8 cellular contexts compared by ENCODE assay signal in the genomic region with DNA sequence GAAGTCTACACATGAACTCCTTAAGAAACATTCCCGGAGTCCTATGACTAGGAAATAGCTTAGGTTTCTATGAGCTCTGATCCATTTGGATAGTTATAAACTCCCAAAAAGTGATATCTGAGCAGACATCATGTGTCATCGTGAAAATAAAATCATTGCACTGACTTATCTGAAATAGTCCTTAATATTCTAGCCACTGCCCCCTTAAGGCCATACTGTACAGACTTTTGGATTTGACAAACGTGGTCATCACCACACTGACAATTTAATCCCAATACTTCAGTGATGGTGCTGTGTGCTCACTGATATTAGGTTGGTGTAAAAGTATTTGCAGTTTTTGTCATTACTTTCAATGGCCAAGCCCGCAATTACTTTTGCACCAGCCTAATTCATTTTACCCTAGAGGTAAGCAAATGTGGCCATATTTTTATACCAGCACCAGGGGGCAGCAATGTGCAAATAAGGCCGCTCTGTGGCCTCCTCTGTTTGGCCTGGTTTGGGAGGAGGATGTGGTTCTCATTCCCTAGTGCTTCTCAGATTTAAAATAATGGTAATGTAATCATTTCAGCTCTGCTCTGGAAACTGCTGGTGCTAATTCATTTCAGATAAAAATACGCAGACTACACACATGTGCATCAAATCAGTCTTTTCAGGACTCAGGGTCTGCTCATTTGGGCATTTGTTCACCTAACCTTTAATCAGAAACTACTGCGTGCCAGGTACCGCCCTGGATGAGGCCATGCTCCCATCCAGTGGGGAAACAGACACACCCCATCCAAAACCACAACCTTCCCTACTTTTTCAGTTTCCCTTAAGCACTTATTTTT.
A peak's percentile ranks its signal among the peaks of the same experiment; 100 is the strongest.
DNase-seq lines count a peak whose midpoint lies in the region; ATAC-seq and TF ChIP-seq lines count a peak whose summit lies in the region.

No MANE protein-coding gene starts in this region.

- H3K4me3 ChIP-seq in foreskin fibroblast (ENCODE audit: low read depth in 1 of 2, low read length in 2 of 2) (no peak overlapping the region), thoracic aorta (no peak overlapping the region)

- H3K27ac ChIP-seq in thoracic aorta: peak overlapping the region; percentile 75 to 82

- ATAC-seq in GM21423 (IDR thresholded peaks at IDR 0.05; ENCODE audit: unreplicated experiment): peak; percentile 67
- ATAC-seq in omental fat pad (ENCODE audit: low FRiP score): no peak
- peak; percentile 81 for ATAC-seq in thoracic aorta (ENCODE audit: insufficient number of reproducible peaks, low FRiP score, low read depth)

- H3K36me3 ChIP-seq in thoracic aorta: no peaks in the 10 kb centered on the region

- no peaks in the 10 kb centered on the region for H3K9me3 ChIP-seq in thoracic aorta

- H3K27me3 ChIP-seq in thoracic aorta (replicated peaks; ENCODE audit: insufficient read depth): no peaks in the 10 kb centered on the region

- TF ChIP-seq CTCF in foreskin fibroblast (IDR thresholded peaks at IDR 0.05; ENCODE audit: low read depth, low read length) (peak; percentile 75), omental fat pad (IDR thresholded peaks at IDR 0.05) (peak in 1 of 3 donors; percentile 71), thoracic aorta (IDR thresholded peaks at IDR 0.05) (peak; percentile 75)

- peak; percentile 49 for DNase-seq in DMS153 treated with DMSO at 0.1 percent for 48 hours (lab: John Stamatoyannopoulos, UW; ENCODE audit: unreplicated experiment)
- DNase-seq in HUDEP-2 (lab: John Stamatoyannopoulos, UW; ENCODE audit: unreplicated experiment in 76 of 76): peak in 60 of 76 experiments; percentile 1 to 76 (median 33)
- peak; percentile 80 for DNase-seq in RPMI7951 (ENCODE audit: low read depth)
- peak; percentile 39 to 42 for DNase-seq in activated T-helper 1 cell treated with anti-CD3 and anti-CD28 coated beads, Interleukin-2, amount 50 U/mL, for 16 hours (ENCODE audit: low read depth in 1 of 2, low spot score in 1 of 2)
- peak; percentile 76 to 93 for DNase-seq in foreskin fibroblast
- peak; percentile 64 for DNase-seq in omental fat pad (ENCODE audit: low spot score)
- peak; percentile 49 for DNase-seq in thoracic aorta (ENCODE audit: low spot score)

- peaks cover 40 to 58% of the 10 kb centered on the region in 2 donors for H3K4me1 ChIP-seq in thoracic aorta (ENCODE audit: control insufficient read depth in 1 of 2, low read depth in 2 of 2)

Comparison
In these comparisons a context has a peak if more than half of its experiments do, and no peak if none do; other contexts are left out.
1. DNase-seq: peak in every context shown above with its lines; median percentile 84 in foreskin fibroblast; 80 in RPMI7951; 64 in omental fat pad; 49 in DMS153 treated with DMSO at 0.1 percent for 48 hours; 49 in thoracic aorta; 40 in activated T-helper 1 cell treated with anti-CD3 and anti-CD28 coated beads, Interleukin-2, amount 50 U/mL, for 16 hours; 33 in HUDEP-2.